In genomic region chr5:170843870-170844269, GRCh38 we compare ENCODE assay signal across 21 cellular contexts. TPM values are rescaled to one million over a fixed set of nuclear protein-coding genes. Genes with fewer than 3 reads are reported as not detected.
DNase-seq lines count a peak whose midpoint lies in the region; ATAC-seq and TF ChIP-seq lines count a peak whose summit lies in the region.
"Had no signal": no experiment of that assay in that cellular context is flagged by ENCODE, and none has a peak within 500 bp of the region (broad histone marks: within the 10 kb centered on the region; RNA-seq: fewer than 3 reads in every experiment).

No MANE protein-coding gene starts in this region.

- DNase-seq in GM12865 (ENCODE audit: low read depth) (peak; percentile 10), MM.1S (peak; percentile 88), D341Med (ENCODE audit: low spot score) (no peak)
- no peak for DNase-seq in activated CD4-positive, alpha-beta T cell treated with anti-CD3 and anti-CD28 coated beads, Interleukin-2, amount 10 ng/mL, durations not matched to agents 24 days and 14 days
- DNase-seq: ACHN, Kasumi-1, NCI-H1105 treated with DMSO at 0.1 percent for 48 hours, NCI-H2029 treated with DMSO at 0.1 percent for 48 hours, NCI-H446 treated with DMSO at 0.1 percent for 48 hours, NCI-H526, NCI-H82, SHP77, T-cell had no signal

- no peak overlapping the region; the same call in 1 of the 2 replicates for H3K9ac ChIP-seq in MM.1S (ENCODE audit: low read length)

- H3F3A ChIP-seq in MM.1S (ENCODE audit: insufficient read depth, low read length) = peaks cover 18% of the 10 kb centered on the region

- H3K4me2 ChIP-seq in MM.1S (ENCODE audit: low read depth, low read length) = peak overlapping the region; percentile 64

- peak overlapping the region; percentile 74 for H3K27ac ChIP-seq in MM.1S (ENCODE audit: low read length)
- H3K27ac ChIP-seq: 22Rv1, RWPE1 had no signal

- no peaks in the 10 kb centered on the region for H3K9me2 ChIP-seq in MM.1S (replicated peaks; ENCODE audit: insufficient read depth, low read length)

- H3K36me3 Mint-ChIP-seq in activated CD4-positive, alpha-beta T cell treated with anti-CD3 and anti-CD28 coated beads, Interleukin-2, amount 10 ng/mL, durations not matched to agents 24 days and 14 days (ENCODE audit: low read depth) = no peaks in the 10 kb centered on the region
- H3K36me3 Mint-ChIP-seq: T-cell had no signal

- no peaks in the 10 kb centered on the region for H3K9me3 ChIP-seq in MM.1S (replicated peaks; ENCODE audit: insufficient read depth, low read length)

- ATAC-seq in GM19463 (IDR thresholded peaks at IDR 0.05; ENCODE audit: unreplicated experiment) = peak; percentile 60
- ATAC-seq in HG03060 (IDR thresholded peaks at IDR 0.05; ENCODE audit: low read depth, unreplicated experiment) = peak; percentile 70
- ATAC-seq in HG03521 (IDR thresholded peaks at IDR 0.05; ENCODE audit: unreplicated experiment) = no peak
- ATAC-seq: K562, Panc1, T-cell had no signal

- H3K4me3 ChIP-seq in GM12865 (ENCODE audit: low read depth, low read length) = no peak overlapping the region
- H3K4me3 ChIP-seq in MM.1S (ENCODE audit: low read length) = no peak overlapping the region
- H3K4me3 ChIP-seq: K562 had no signal

- H3K27me3 Mint-ChIP-seq in activated CD4-positive, alpha-beta T cell treated with anti-CD3 and anti-CD28 coated beads, Interleukin-2, amount 10 ng/mL, durations not matched to agents 24 days and 14 days = no peaks in the 10 kb centered on the region

- no peak overlapping the region for H2AFZ ChIP-seq in MM.1S (ENCODE audit: low read length)

- no peaks in the 10 kb centered on the region for H4K20me1 ChIP-seq in MM.1S (ENCODE audit: insufficient read depth, low read length)

- no peak overlapping the region for H3K27ac Mint-ChIP-seq in activated CD4-positive, alpha-beta T cell treated with anti-CD3 and anti-CD28 coated beads, Interleukin-2, amount 10 ng/mL, durations not matched to agents 24 days and 14 days
- H3K27ac Mint-ChIP-seq: T-cell had no signal

- H3K4me3 Mint-ChIP-seq in activated CD4-positive, alpha-beta T cell treated with anti-CD3 and anti-CD28 coated beads, Interleukin-2, amount 10 ng/mL, durations not matched to agents 24 days and 14 days = no peak overlapping the region
- H3K4me3 Mint-ChIP-seq: T-cell had no signal

- H3K4me1 ChIP-seq in MM.1S (ENCODE audit: low read length) = peaks cover 21% of the 10 kb centered on the region

- H3K36me3 ChIP-seq in MM.1S (replicated peaks; ENCODE audit: insufficient read depth, low read length) = no peaks in the 10 kb centered on the region

- H3K9me3 Mint-ChIP-seq in activated CD4-positive, alpha-beta T cell treated with anti-CD3 and anti-CD28 coated beads, Interleukin-2, amount 10 ng/mL, durations not matched to agents 24 days and 14 days = no peaks in the 10 kb centered on the region
- H3K9me3 Mint-ChIP-seq: T-cell had no signal

- no peak for TF ChIP-seq CTCF in GM12865 (IDR thresholded peaks at IDR 0.05; ENCODE audit: insufficient read depth, low read depth, low read length, missing control alignments)
- TF ChIP-seq CTCF in MM.1S (IDR thresholded peaks at IDR 0.05; ENCODE audit: low read length) = no peak

- no peaks in the 10 kb centered on the region for H3K27me3 ChIP-seq in MM.1S (replicated peaks; ENCODE audit: insufficient read depth, low read length)

- H3K79me2 ChIP-seq in MM.1S (ENCODE audit: low read length) = no peaks in the 10 kb centered on the region

- no peaks in the 10 kb centered on the region for H3K4me1 Mint-ChIP-seq in activated CD4-positive, alpha-beta T cell treated with anti-CD3 and anti-CD28 coated beads, Interleukin-2, amount 10 ng/mL, durations not matched to agents 24 days and 14 days
- H3K4me1 Mint-ChIP-seq: T-cell had no signal

- intact Hi-C loops in activated CD4-positive, alpha-beta T cell treated with anti-CD3 and anti-CD28 coated beads, Interleukin-2, amount 10 ng/mL, durations not matched to agents 24 days and 14 days (cut with micrococcal nuclease) = no loop called here

RNA-seq across cellular contexts. Expression of gene RANBP17, which starts 17.9 kb away (rescaled TPM):
- not detected in 2 replicates for total RNA-seq in activated CD4-positive, alpha-beta T cell treated with anti-CD3 and anti-CD28 coated beads, Interleukin-2, amount 10 ng/mL, durations not matched to agents 24 days and 14 days
- total RNA-seq: K562; T-helper 2 cell treated with Interferon-gamma antibody and Interleukin-4, amounts not matched to agents 100 ng/mL and 5 ng/mL, for 36 hours had no signal

Comparison
In these comparisons a context has a peak if more than half of its experiments do, and no peak if none do; other contexts are left out.
1. DNase-seq: peak in GM12865 (single experiment) and MM.1S (single experiment); none in D341Med (single experiment) and activated CD4-positive, alpha-beta T cell treated with anti-CD3 and anti-CD28 coated beads, Interleukin-2, amount 10 ng/mL, durations not matched to agents 24 days and 14 days (single experiment).